Comparison of ENCODE assay signal across 8 cellular contexts in genomic region chr2:230987137-230988020, GRCh38. TPM values are rescaled to one million over a fixed set of nuclear protein-coding genes. Genes with fewer than 3 reads are reported as not detected.
A peak's percentile ranks its signal among the peaks of the same experiment; 100 is the strongest.
DNase-seq lines count a peak whose midpoint lies in the region; ATAC-seq and TF ChIP-seq lines count a peak whose summit lies in the region.

No MANE protein-coding gene starts in this region.

- peaks cover 20% of the 10 kb centered on the region for H3K27me3 Mint-ChIP-seq in T-helper 17 cell

- peaks cover 16% of the 10 kb centered on the region for H3K4me1 Mint-ChIP-seq in T-helper 17 cell

- no peak for TF ChIP-seq POLR2A in NB4 (IDR thresholded peaks at IDR 0.05; ENCODE audit: extremely low read depth, insufficient read length)

- peak overlapping the region; percentile 48 for H3K4me3 ChIP-seq in NB4 (ENCODE audit: low read depth, low read length)
- H3K4me3 ChIP-seq in hepatocyte: no peak overlapping the region
- peak overlapping the region; percentile 14 for H3K4me3 ChIP-seq in urinary bladder (ENCODE audit: low read depth, low read length)

- no peaks in the 10 kb centered on the region for H3K9me2 ChIP-seq in hepatocyte (replicated peaks; ENCODE audit: insufficient read depth)

- peak overlapping the region; percentile 69 for H3K4me3 Mint-ChIP-seq in T-helper 17 cell

- peak overlapping the region; percentile 53 for H2AFZ ChIP-seq in hepatocyte

- H3K36me3 Mint-ChIP-seq in T-helper 17 cell (ENCODE audit: low read depth): no peaks in the 10 kb centered on the region

- peak; percentile 37 for ATAC-seq in GM19035 (IDR thresholded peaks at IDR 0.05; ENCODE audit: unreplicated experiment)
- ATAC-seq in T-helper 17 cell: peak; percentile 80

- peak overlapping the region; percentile 96 for H3K4me2 ChIP-seq in hepatocyte

- H3K4me1 ChIP-seq in hepatocyte (ENCODE audit: insufficient read depth): no peaks in the 10 kb centered on the region
- H3K4me1 ChIP-seq in urinary bladder (ENCODE audit: insufficient read depth): no peaks in the 10 kb centered on the region

- H3K9me3 ChIP-seq in T-helper 17 cell (ENCODE audit: control insufficient read depth, low read length, poor library complexity, severe bottlenecking) (no peaks in the 10 kb centered on the region), hepatocyte (ENCODE audit: low read depth) (no peaks in the 10 kb centered on the region)

- 14% methylated on average over 34 of the region's 34 CpGs for WGBS in hepatocyte (ENCODE audit: low lambda C conversion rate, missing lambda C conversion rate)
- 10% methylated on average over 34 of the region's 34 CpGs for WGBS in urinary bladder

- peak; percentile 16 for DNase-seq in AG09319 (ENCODE audit: extremely low read depth, low read depth)
- DNase-seq in NB4 (ENCODE audit: low read depth): peak; percentile 79
- DNase-seq in T-helper 17 cell: peak; percentile 65 to 79 (median 75)
- peak in 52 of 56 donors; percentile 18 to 87 (median 60) for DNase-seq in amygdala (lab: John Stamatoyannopoulos, UW)
- DNase-seq in hepatocyte (ENCODE audit: low spot score): peak; percentile 91
- peak; percentile 49 for DNase-seq in putamen (ENCODE audit: low spot score)

- H3K27ac Mint-ChIP-seq in T-helper 17 cell: peak overlapping the region; percentile 29

- H3K27ac ChIP-seq in hepatocyte (peak overlapping the region; percentile 14), urinary bladder (ENCODE audit: low read depth) (no peak overlapping the region)

- no peaks in the 10 kb centered on the region for H3K79me2 ChIP-seq in hepatocyte

- TF ChIP-seq CTCF in AG09319 (IDR thresholded peaks at IDR 0.05; ENCODE audit: low read depth, low read length) (peak; percentile 92), NB4 (IDR thresholded peaks at IDR 0.05; ENCODE audit: low read depth, low read length) (peak; percentile 89), hepatocyte (IDR thresholded peaks at IDR 0.05; ENCODE audit: poor library complexity) (peak; percentile 97)

- no peaks in the 10 kb centered on the region for H3K27me3 ChIP-seq in hepatocyte

- H3K36me3 ChIP-seq in hepatocyte (replicated peaks; ENCODE audit: insufficient read depth, low read depth): no peaks in the 10 kb centered on the region
- H3K36me3 ChIP-seq in urinary bladder (ENCODE audit: insufficient read depth): no peaks in the 10 kb centered on the region

- H4K20me1 ChIP-seq in hepatocyte (ENCODE audit: insufficient read depth, poor library complexity, severe bottlenecking): no peaks in the 10 kb centered on the region

RNA-seq across cellular contexts. Expression of gene SPATA3, which starts 8.5 kb away (rescaled TPM):
- not detected for total RNA-seq in T-helper 17 cell
- total RNA-seq in hepatocyte: not detected in 2 replicates
- not detected in 2 replicates for polyA plus RNA-seq in hepatocyte
- total RNA-seq in urinary bladder: not detected
- not detected for polyA plus RNA-seq in urinary bladder

RNA-seq across cellular contexts. Expression of gene C2orf72, which starts 49.9 kb away (rescaled TPM):
- not detected for total RNA-seq in T-helper 17 cell
- 108 and 112 TPM in 2 replicates for total RNA-seq in hepatocyte
- polyA plus RNA-seq in hepatocyte: 64.1 and 86.9 TPM in 2 replicates
- 3.7 TPM for total RNA-seq in urinary bladder
- polyA plus RNA-seq in urinary bladder: 0.91 TPM

Comparison
In these comparisons a context has a peak if more than half of its experiments do, and no peak if none do; other contexts are left out.
1. DNase-seq: peak in every context shown above with its lines; median percentile 91 in hepatocyte; 79 in NB4; 75 in T-helper 17 cell; 60 in amygdala; 49 in putamen; 16 in AG09319.
2. RNA of gene C2orf72, which starts 49.9 kb away (total RNA-seq): 108 to 112 TPM in hepatocyte; 3.7 TPM in urinary bladder (single experiment) and not detected in T-helper 17 cell; every median in the first group is over 10 times any median in the second.
3. Peak in every context shown above with its lines, with median percentiles within 50 percentile points of each other: CTCF ChIP-seq.